In genomic region chr1:29382851-29383588, GRCh38 we compare ENCODE assay signal across 12 cellular contexts.
"Had no signal": no experiment of that assay in that cellular context is flagged by ENCODE, and none has a peak within 500 bp of the region (broad histone marks: within the 10 kb centered on the region; RNA-seq: fewer than 3 reads in every experiment).

No MANE protein-coding gene starts in this region.

- H3K4me1 ChIP-seq: esophagus muscularis mucosa, left ventricle myocardium inferior, tibial nerve had no signal

- H3K4me3 ChIP-seq: cardiac muscle cell, esophagus muscularis mucosa, left ventricle myocardium inferior, tibial nerve had no signal

- H3K36me3 ChIP-seq: cardiac muscle cell, esophagus muscularis mucosa, left ventricle myocardium inferior, tibial nerve had no signal

- DNase-seq: activated CD4-positive, alpha-beta T cell treated with anti-CD3 and anti-CD28 coated beads, Interleukin-2, amount 50 U/mL, for 1 hour; activated CD4-positive, CD25-positive, alpha-beta regulatory T cell; activated effector memory CD4-positive, alpha-beta T cell treated with anti-CD3 and anti-CD28 coated beads, Interleukin-2, amount 50 U/mL, for 16 hours; activated T-cell treated with anti-CD3 and anti-CD28 coated beads, Interleukin-2, amount 50 U/mL, for 4 hours; left ventricle myocardium inferior; nephron progenitor cell; small intestine; T-helper 2 cell had no signal

- H3K27me3 ChIP-seq: cardiac muscle cell had no signal

- H3K27ac ChIP-seq: cardiac muscle cell, esophagus muscularis mucosa, left ventricle myocardium inferior, tibial nerve had no signal

- ATAC-seq: activated T-cell treated with anti-CD3 and anti-CD28 coated beads, Interleukin-2, amount 50 U/mL, for 4 hours; stimulated activated memory B cell treated with anti-CD40 and anti-IgM and Interleukin-4, amounts not matched to agents 10 μg/mL and 1 μg/mL and 100 μg/mL, for 72 hours had no signal
